ENCODE assay signal across 11 cellular contexts in the genomic region with DNA sequence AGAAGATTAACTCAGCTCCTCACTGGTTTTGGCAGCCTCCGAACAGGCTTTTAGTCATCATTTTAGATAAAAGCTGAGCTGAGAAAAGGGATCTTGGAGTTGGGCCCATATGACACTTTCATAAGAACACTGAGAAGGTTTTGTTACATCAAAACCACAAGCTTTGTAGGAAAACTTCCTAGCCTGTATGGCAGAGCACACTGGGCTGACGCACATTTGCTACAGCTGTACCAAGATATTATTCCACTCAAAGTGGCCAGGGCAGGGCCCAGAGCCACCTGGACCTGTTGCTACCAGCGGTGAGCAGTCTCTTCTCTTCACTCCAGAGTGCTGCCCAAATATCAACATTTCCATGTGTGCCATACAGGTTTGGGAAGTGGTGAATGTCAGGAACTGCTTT.
DNase-seq lines count a peak whose midpoint lies in the region; ATAC-seq and TF ChIP-seq lines count a peak whose summit lies in the region.
"Had no signal": no experiment of that assay in that cellular context is flagged by ENCODE, and none has a peak within 500 bp of the region (broad histone marks: within the 10 kb centered on the region; RNA-seq: fewer than 3 reads in every experiment).

No MANE protein-coding gene starts in this region.

- no peak for TF ChIP-seq CTCF in body of pancreas (IDR thresholded peaks at IDR 0.05)
- no peak for TF ChIP-seq CTCF in thoracic aorta (IDR thresholded peaks at IDR 0.05)

- H3K27ac ChIP-seq in body of pancreas (no peak overlapping the region), thoracic aorta (no peak overlapping the region)

- H3K36me3 ChIP-seq in body of pancreas (replicated peaks in 1 of 2; ENCODE audit: insufficient read depth in 1 of 2, low read depth in 2 of 2) (no peaks in the 10 kb centered on the region), thoracic aorta (no peaks in the 10 kb centered on the region)

- H3K9me3 Mint-ChIP-seq in activated T-helper 17 cell treated with anti-CD3 and anti-CD28 coated beads, Interleukin-2, amount 50 U/mL, for 72 hours: peaks cover 7% of the 10 kb centered on the region

- H3K4me3 ChIP-seq in body of pancreas: no peak overlapping the region
- no peak overlapping the region for H3K4me3 ChIP-seq in thoracic aorta
- H3K4me3 ChIP-seq: K562 had no signal

- H3K4me3 Mint-ChIP-seq in activated T-helper 17 cell treated with anti-CD3 and anti-CD28 coated beads, Interleukin-2, amount 50 U/mL, for 72 hours: no peak overlapping the region

- TF ChIP-seq POLR2A in body of pancreas (IDR thresholded peaks at IDR 0.05): no peak

- WGBS in body of pancreas, 2 donors: 77 to 94% methylated on average over 3 of the region's 3 CpGs

- H3K9me3 ChIP-seq in body of pancreas: no peaks in the 10 kb centered on the region
- H3K9me3 ChIP-seq in thoracic aorta: no peaks in the 10 kb centered on the region

- intact Hi-C loops in body of pancreas (cut with DNase I): no loop called here

- no peaks in the 10 kb centered on the region for H3K36me3 Mint-ChIP-seq in activated T-helper 17 cell treated with anti-CD3 and anti-CD28 coated beads, Interleukin-2, amount 50 U/mL, for 72 hours (ENCODE audit: low read depth)

- DNase-seq in HS-5 (ENCODE audit: low read depth) (peak; percentile 72), body of pancreas (peak in 1 of 4 donors; percentile 11), iris pigment epithelial cell (ENCODE audit: low read depth) (peak; percentile 99), thoracic aorta (ENCODE audit: low spot score) (no peak)
- DNase-seq: GF-D8, NCI-H345 had no signal

- ATAC-seq in body of pancreas: peak; percentile 15
- ATAC-seq in thoracic aorta (ENCODE audit: insufficient number of reproducible peaks, low FRiP score, low read depth): peak; percentile 41
- ATAC-seq in activated T-helper 17 cell treated with anti-CD3 and anti-CD28 coated beads, Interleukin-2, amount 50 U/mL, for 72 hours (replicated peaks): no peak
- no peak for ATAC-seq in GM21528 (IDR thresholded peaks at IDR 0.05; ENCODE audit: low FRiP score, unreplicated experiment)
- ATAC-seq in GM18520 (IDR thresholded peaks at IDR 0.05; ENCODE audit: unreplicated experiment): no peak
- ATAC-seq: K562 had no signal

- no peak overlapping the region for H3K27ac Mint-ChIP-seq in activated T-helper 17 cell treated with anti-CD3 and anti-CD28 coated beads, Interleukin-2, amount 50 U/mL, for 72 hours
- H3K27ac Mint-ChIP-seq: progenitor cell of endocrine pancreas had no signal

- peaks cover 21% of the 10 kb centered on the region for H3K27me3 Mint-ChIP-seq in activated T-helper 17 cell treated with anti-CD3 and anti-CD28 coated beads, Interleukin-2, amount 50 U/mL, for 72 hours
- H3K27me3 Mint-ChIP-seq: progenitor cell of endocrine pancreas had no signal

- peaks cover 5% of the 10 kb centered on the region for H3K4me1 Mint-ChIP-seq in activated T-helper 17 cell treated with anti-CD3 and anti-CD28 coated beads, Interleukin-2, amount 50 U/mL, for 72 hours

- H3K27me3 ChIP-seq in body of pancreas: no peaks in the 10 kb centered on the region
- no peaks in the 10 kb centered on the region for H3K27me3 ChIP-seq in thoracic aorta (replicated peaks; ENCODE audit: insufficient read depth)

- H3K4me1 ChIP-seq in body of pancreas: no peaks in the 10 kb centered on the region
- H3K4me1 ChIP-seq in thoracic aorta (ENCODE audit: control insufficient read depth in 1 of 2, low read depth in 2 of 2): peaks cover 6 to 15% of the 10 kb centered on the region in 2 donors

Comparison
In these comparisons a context has a peak if more than half of its experiments do, and no peak if none do; other contexts are left out.
1. ATAC-seq: peak in body of pancreas (single experiment) and thoracic aorta (single experiment); none in activated T-helper 17 cell treated with anti-CD3 and anti-CD28 coated beads, Interleukin-2, amount 50 U/mL, for 72 hours (single experiment), GM21528 (single experiment) and GM18520 (single experiment).